ENCODE assay signal across 18 cellular contexts in the genomic region with DNA sequence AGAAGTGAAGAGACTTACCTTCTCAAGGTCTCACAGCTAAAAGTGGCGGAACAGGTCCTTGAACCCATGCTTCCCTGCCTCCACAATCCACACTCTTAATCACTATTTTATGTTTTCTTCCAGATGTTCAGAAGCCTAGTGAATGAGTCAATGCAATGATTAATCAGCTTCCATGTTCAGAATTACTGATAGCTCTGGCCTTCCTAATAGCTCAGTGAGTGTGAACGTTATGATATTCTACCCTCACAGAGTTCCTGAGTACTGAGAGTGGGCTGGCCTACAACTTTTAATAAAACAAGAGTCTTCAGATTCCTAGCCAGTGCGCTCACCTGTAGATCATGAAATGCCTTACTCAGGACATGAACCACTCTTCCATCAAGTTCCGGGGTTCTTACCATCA.
DNase-seq lines count a peak whose midpoint lies in the region; ATAC-seq and TF ChIP-seq lines count a peak whose summit lies in the region.
"Had no signal": no experiment of that assay in that cellular context is flagged by ENCODE, and none has a peak within 500 bp of the region (broad histone marks: within the 10 kb centered on the region; RNA-seq: fewer than 3 reads in every experiment).

No MANE protein-coding gene starts in this region.

- no peak for TF ChIP-seq POLR2A in tibial nerve (IDR thresholded peaks at IDR 0.05)

- intact Hi-C loops in left lung (cut with DNase I), result no loop called here

- DNase-seq in AG10803 (ENCODE audit: low read depth) (peak; percentile 6), RKO (ENCODE audit: low spot score) (peak; percentile 9), epithelial cell of prostate (ENCODE audit: low read depth, low spot score) (peak; percentile 85), left lung (no peak), D341Med (ENCODE audit: low spot score) (no peak), ecto neural progenitor cell (ENCODE audit: low spot score) (no peak), tibial nerve (ENCODE audit: low spot score in 2 of 2) (no peak)
- DNase-seq: AML-193; Calu3; CD4-positive, CD25-positive, alpha-beta regulatory T cell; DND-41; GDM1; KBM-7; NCI-H1092; NCI-H446 treated with DMSO at 0.1 percent for 48 hours; NCI-H748 treated with DMSO at 0.1 percent for 48 hours; SHP77 had no signal

- 94 to 98% methylated on average over 4 of the region's 4 CpGs for WGBS in tibial nerve, 2 donors

- H3K27ac ChIP-seq in epithelial cell of prostate (peak overlapping the region; percentile 58), left lung (no peak overlapping the region), tibial nerve (no peak overlapping the region)

- peaks cover 0 to 3% of the 10 kb centered on the region in 2 donors for H3K9me3 ChIP-seq in left lung
- H3K9me3 ChIP-seq in tibial nerve, result no peaks in the 10 kb centered on the region

- no peaks in the 10 kb centered on the region for H3K27me3 ChIP-seq in left lung
- H3K27me3 ChIP-seq in tibial nerve, result no peaks in the 10 kb centered on the region

- no peak for TF ChIP-seq EP300 in tibial nerve (IDR thresholded peaks at IDR 0.05)

- H3K36me3 ChIP-seq in left lung (no peaks in the 10 kb centered on the region), tibial nerve (no peaks in the 10 kb centered on the region)

- ATAC-seq in left lung (peak; percentile 50), GM21447 (IDR thresholded peaks at IDR 0.05; ENCODE audit: unreplicated experiment) (no peak)

- H3K4me3 ChIP-seq in AG10803 (ENCODE audit: low read length), result no peak overlapping the region
- H3K4me3 ChIP-seq in left lung, result no peak overlapping the region
- H3K4me3 ChIP-seq in tibial nerve, result no peak overlapping the region

- H3K4me1 ChIP-seq in left lung (no peaks in the 10 kb centered on the region), tibial nerve (peaks cover 0 to 26% (median 0%) of the 10 kb centered on the region in 4 donors)

- TF ChIP-seq CTCF in AG10803 (conservative IDR thresholded peaks at IDR 0.05; ENCODE audit: low read length) (no peak), left lung (IDR thresholded peaks at IDR 0.05) (no peak), tibial nerve (IDR thresholded peaks at IDR 0.05) (no peak)

Comparison
In these comparisons a context has a peak if more than half of its experiments do, and no peak if none do; other contexts are left out.
1. DNase-seq: peak in AG10803 (single experiment), RKO (single experiment) and epithelial cell of prostate (single experiment); none in left lung (0 of 2), D341Med (single experiment), ecto neural progenitor cell (single experiment) and tibial nerve (0 of 2).